Comparison of ENCODE assay signal across 1 cellular context in the genomic region with DNA sequence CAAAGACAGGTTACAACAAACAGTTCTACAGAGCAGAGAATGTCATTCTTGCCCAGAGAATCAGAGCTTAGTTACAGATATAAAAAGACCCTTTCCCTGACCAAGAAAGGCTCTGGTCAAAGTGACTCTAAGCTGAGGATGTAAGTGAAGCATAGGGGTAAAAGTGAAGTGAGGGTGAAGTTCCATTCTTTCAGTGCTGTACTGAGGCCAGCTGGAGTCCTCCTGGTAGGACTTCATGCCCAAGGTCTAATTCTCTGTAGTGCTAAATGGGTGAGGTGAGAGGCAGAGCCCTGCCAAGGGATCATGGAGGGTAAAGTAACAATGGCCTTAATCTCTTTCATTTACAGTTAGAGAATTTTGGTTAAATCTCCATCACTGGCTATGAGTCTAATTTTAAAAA.
TF ChIP-seq lines count a peak whose summit lies in the region.

No MANE protein-coding gene starts in this region.

TF ChIP-seq in GM12878, 131 proteins besides CTCF, POLR2A, EP300 and RAD21 (continued from another document):
- TF ChIP-seq, protein P1, sequence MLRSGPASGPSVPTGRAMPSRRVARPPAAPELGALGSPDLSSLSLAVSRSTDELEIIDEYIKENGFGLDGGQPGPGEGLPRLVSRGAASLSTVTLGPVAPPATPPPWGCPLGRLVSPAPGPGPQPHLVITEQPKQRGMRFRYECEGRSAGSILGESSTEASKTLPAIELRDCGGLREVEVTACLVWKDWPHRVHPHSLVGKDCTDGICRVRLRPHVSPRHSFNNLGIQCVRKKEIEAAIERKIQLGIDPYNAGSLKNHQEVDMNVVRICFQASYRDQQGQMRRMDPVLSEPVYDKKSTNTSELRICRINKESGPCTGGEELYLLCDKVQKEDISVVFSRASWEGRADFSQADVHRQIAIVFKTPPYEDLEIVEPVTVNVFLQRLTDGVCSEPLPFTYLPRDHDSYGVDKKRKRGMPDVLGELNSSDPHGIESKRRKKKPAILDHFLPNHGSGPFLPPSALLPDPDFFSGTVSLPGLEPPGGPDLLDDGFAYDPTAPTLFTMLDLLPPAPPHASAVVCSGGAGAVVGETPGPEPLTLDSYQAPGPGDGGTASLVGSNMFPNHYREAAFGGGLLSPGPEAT (IDR thresholded peaks at IDR 0.05; ENCODE audit: low read depth): no peak
- TF ChIP-seq DPF2 (IDR thresholded peaks at IDR 0.05) (no peak), FOS (IDR thresholded peaks at IDR 0.05; ENCODE audit: borderline replicate concordance, extremely low read depth, insufficient read length) (no peak), YY1 (IDR thresholded peaks at IDR 0.05; ENCODE audit: low read depth, low read length) (no peak), SMAD1 (IDR thresholded peaks at IDR 0.05; ENCODE audit: low read depth, partially characterized antibody) (no peak), RB1 (IDR thresholded peaks at IDR 0.05; ENCODE audit: borderline replicate concordance) (no peak), FOXM1 (IDR thresholded peaks at IDR 0.05; ENCODE audit: low read depth, low read length) (no peak), SP1 (IDR thresholded peaks at IDR 0.05; ENCODE audit: low read depth, low read length) (no peak), ZSCAN29 (IDR thresholded peaks at IDR 0.05) (no peak), CBFB (IDR thresholded peaks at IDR 0.05; ENCODE audit: low read depth) (no peak), KAT2A (conservative IDR thresholded peaks at IDR 0.05; ENCODE audit: control insufficient read depth, low read depth, low read length) (no peak), TAF1 (IDR thresholded peaks at IDR 0.05; ENCODE audit: borderline replicate concordance, low read depth, low read length) (no peak), MEF2A (IDR thresholded peaks at IDR 0.05; ENCODE audit: insufficient read depth, low read depth, low read length) (no peak), ZZZ3 (IDR thresholded peaks at IDR 0.05; ENCODE audit: control insufficient read depth, insufficient read length, low read depth) (no peak), RUNX3 (IDR thresholded peaks at IDR 0.05; ENCODE audit: low read length) (no peak), GATAD2B (conservative IDR thresholded peaks at IDR 0.05; ENCODE audit: low read depth) (no peak)
- TF ChIP-seq, protein P2, sequence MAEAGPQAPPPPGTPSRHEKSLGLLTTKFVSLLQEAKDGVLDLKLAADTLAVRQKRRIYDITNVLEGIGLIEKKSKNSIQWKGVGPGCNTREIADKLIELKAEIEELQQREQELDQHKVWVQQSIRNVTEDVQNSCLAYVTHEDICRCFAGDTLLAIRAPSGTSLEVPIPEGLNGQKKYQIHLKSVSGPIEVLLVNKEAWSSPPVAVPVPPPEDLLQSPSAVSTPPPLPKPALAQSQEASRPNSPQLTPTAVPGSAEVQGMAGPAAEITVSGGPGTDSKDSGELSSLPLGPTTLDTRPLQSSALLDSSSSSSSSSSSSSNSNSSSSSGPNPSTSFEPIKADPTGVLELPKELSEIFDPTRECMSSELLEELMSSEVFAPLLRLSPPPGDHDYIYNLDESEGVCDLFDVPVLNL (IDR thresholded peaks at IDR 0.05; ENCODE audit: low read depth, low read length): no peak
TF ChIP-seq in GM12878: peak in this region for 0.
